Comparison of ENCODE assay signal across 12 cellular contexts in the genomic region with DNA sequence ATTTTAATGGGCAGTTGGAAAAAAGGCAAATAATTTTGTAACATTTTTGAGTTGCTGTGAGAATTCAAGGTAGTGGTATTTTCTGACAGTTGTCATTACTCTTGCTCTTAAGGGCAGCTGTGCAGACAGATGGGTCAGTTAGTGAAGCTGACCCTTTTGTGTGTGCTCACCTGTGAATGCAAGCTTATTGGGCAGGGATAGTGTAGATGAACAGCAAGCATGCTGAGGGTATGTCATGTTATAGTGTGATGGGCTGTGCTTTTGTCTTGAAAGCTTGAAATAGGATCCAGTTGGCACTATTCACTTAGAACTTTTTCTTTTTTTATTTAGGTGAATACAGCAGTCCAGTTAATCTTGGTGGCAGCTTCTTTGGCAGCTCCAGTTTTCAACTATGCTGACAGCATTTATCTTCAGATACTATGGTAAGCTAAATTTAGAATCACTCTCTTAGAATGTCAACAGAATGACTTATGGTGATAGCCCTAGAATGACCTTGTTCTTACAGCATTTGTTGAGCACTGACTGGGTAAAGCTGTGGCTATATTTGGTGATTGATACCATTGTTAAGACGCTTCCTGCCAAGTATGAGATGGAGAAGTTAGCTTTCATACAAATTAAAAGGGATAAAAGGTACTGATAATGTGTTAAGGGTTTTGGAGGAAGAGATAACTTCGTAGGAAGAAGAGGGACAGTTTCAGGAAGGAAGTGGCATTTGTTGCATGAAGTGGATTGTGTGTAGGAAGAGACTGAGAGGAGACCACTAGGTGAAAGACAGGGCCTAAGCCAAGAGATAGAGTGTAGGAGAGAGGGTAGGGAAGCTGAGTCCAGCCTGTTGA. TPM values are rescaled to one million over a fixed set of nuclear protein-coding genes. Genes with fewer than 3 reads are reported as not detected.
DNase-seq lines count a peak whose midpoint lies in the region; ATAC-seq and TF ChIP-seq lines count a peak whose summit lies in the region.
"Had no signal": no experiment of that assay in that cellular context is flagged by ENCODE, and none has a peak within 500 bp of the region (broad histone marks: within the 10 kb centered on the region; RNA-seq: fewer than 3 reads in every experiment).

No MANE protein-coding gene starts in this region.

- CTCF ChIA-PET in activated CD8-positive, alpha-beta T cell treated with anti-CD3 and anti-CD28 coated beads for 36 hours (lab: Charles Lee), result no interaction called here

- H3K27ac ChIP-seq in spleen (peak overlapping the region in 1 of 8 donors; percentile 30), upper lobe of right lung (no peak overlapping the region)
- H3K27ac ChIP-seq: uterus had no signal

- H3K36me3 ChIP-seq in spleen, result peaks cover 0 to 93% (median 59%) of the 10 kb centered on the region in 6 donors
- H3K36me3 ChIP-seq in upper lobe of right lung, result peaks cover 72% of the 10 kb centered on the region
- H3K36me3 ChIP-seq: uterus had no signal

- peak overlapping the region; percentile 38 to 47 for H3K27ac Mint-ChIP-seq in activated naive CD4-positive, alpha-beta T cell treated with anti-CD3 and anti-CD28 coated beads, Interleukin-2, amount 50 U/mL, for 72 hours
- peak overlapping the region; percentile 62 for H3K27ac Mint-ChIP-seq in activated CD8-positive, alpha-beta T cell treated with anti-CD3 and anti-CD28 coated beads for 36 hours
- H3K27ac Mint-ChIP-seq in stimulated activated naive CD8-positive, alpha-beta T cell treated with anti-CD3 and anti-CD28 coated beads, Interleukin-15, amount 100 ng/mL, for 72 hours, result peak overlapping the region; percentile 8 to 59

- H3K36me3 Mint-ChIP-seq in activated naive CD4-positive, alpha-beta T cell treated with anti-CD3 and anti-CD28 coated beads, Interleukin-2, amount 50 U/mL, for 72 hours, result peaks cover 5 to 6% of the 10 kb centered on the region in 2 donors
- H3K36me3 Mint-ChIP-seq in activated CD8-positive, alpha-beta T cell treated with anti-CD3 and anti-CD28 coated beads for 36 hours (ENCODE audit: low read depth), result peaks cover 35% of the 10 kb centered on the region

- DNase-seq in activated naive CD4-positive, alpha-beta T cell treated with anti-CD3 and anti-CD28 coated beads, Interleukin-2, amount 50 U/mL, for 72 hours (ENCODE audit: low spot score in 2 of 2), result no peak
- no peak for DNase-seq in activated naive CD4-positive, alpha-beta T cell treated with Interleukin-2 at 50 U/mL for 16 hours
- no peak for DNase-seq in activated CD8-positive, alpha-beta T cell treated with anti-CD3 and anti-CD28 coated beads for 36 hours
- no peak for DNase-seq in left cardiac atrium
- DNase-seq in stimulated activated naive CD8-positive, alpha-beta T cell treated with anti-CD3 and anti-CD28 coated beads, Interleukin-15, amount 100 ng/mL, for 72 hours, result no peak
- no peak for DNase-seq in spleen
- no peak for DNase-seq in upper lobe of right lung
- DNase-seq: AML-193, NCI-H1092, NCI-H69, uterus had no signal

- no peaks in the 10 kb centered on the region for H3K9me3 Mint-ChIP-seq in activated naive CD4-positive, alpha-beta T cell treated with anti-CD3 and anti-CD28 coated beads, Interleukin-2, amount 50 U/mL, for 72 hours
- no peaks in the 10 kb centered on the region for H3K9me3 Mint-ChIP-seq in activated CD8-positive, alpha-beta T cell treated with anti-CD3 and anti-CD28 coated beads for 36 hours
- no peaks in the 10 kb centered on the region for H3K9me3 Mint-ChIP-seq in stimulated activated naive CD8-positive, alpha-beta T cell treated with anti-CD3 and anti-CD28 coated beads, Interleukin-15, amount 100 ng/mL, for 72 hours

- no peak for TF ChIP-seq POLR2A in spleen (IDR thresholded peaks at IDR 0.05)

- H3K4me1 ChIP-seq in spleen (peaks cover 0 to 17% (median 6%) of the 10 kb centered on the region in 6 donors), upper lobe of right lung (peaks cover 12% of the 10 kb centered on the region)
- H3K4me1 ChIP-seq: uterus had no signal

- H3K4me3 ChIP-seq in spleen (no peak overlapping the region), upper lobe of right lung (no peak overlapping the region)
- H3K4me3 ChIP-seq: uterus had no signal

- H3K9me3 ChIP-seq in spleen (no peaks in the 10 kb centered on the region), upper lobe of right lung (no peaks in the 10 kb centered on the region)
- H3K9me3 ChIP-seq: uterus had no signal

- POLR2A ChIA-PET in activated CD8-positive, alpha-beta T cell treated with anti-CD3 and anti-CD28 coated beads for 36 hours (lab: Charles Lee), result no interaction called here

- 22 to 42% (median 26%) methylated on average over 2 of the region's 2 CpGs for WGBS in spleen, 5 donors

- TF ChIP-seq CTCF in activated CD8-positive, alpha-beta T cell treated with anti-CD3 and anti-CD28 coated beads for 36 hours (IDR thresholded peaks at IDR 0.05), result no peak
- TF ChIP-seq CTCF in spleen (IDR thresholded peaks at IDR 0.05 in 8 of 11, conservative IDR thresholded peaks at IDR 0.05 in 3 of 11) (no peak), upper lobe of right lung (IDR thresholded peaks at IDR 0.05) (no peak)

- H3K27me3 ChIP-seq in spleen (replicated peaks in 1 of 7), result no peaks in the 10 kb centered on the region
- H3K27me3 ChIP-seq in upper lobe of right lung, result no peaks in the 10 kb centered on the region
- H3K27me3 ChIP-seq: uterus had no signal

- no peak overlapping the region for H3K4me3 Mint-ChIP-seq in activated CD8-positive, alpha-beta T cell treated with anti-CD3 and anti-CD28 coated beads for 36 hours
- no peak overlapping the region for H3K4me3 Mint-ChIP-seq in stimulated activated naive CD8-positive, alpha-beta T cell treated with anti-CD3 and anti-CD28 coated beads, Interleukin-15, amount 100 ng/mL, for 72 hours

- intact Hi-C loops in activated CD8-positive, alpha-beta T cell treated with anti-CD3 and anti-CD28 coated beads for 36 hours (cut with micrococcal nuclease), result no loop called here
- intact Hi-C loops in left cardiac atrium (cut with DNase I) (loop anchor here in 1 of 2 donors (5.0 kb wide), 1 partner anchor 43 kb away; no protein-coding TSS in a partner anchor), spleen (cut with DNase I; ENCODE audit: low total_unique reads) (no loop called here), upper lobe of right lung (cut with DNase I) (no loop called here)

- H3K27me3 Mint-ChIP-seq in activated CD8-positive, alpha-beta T cell treated with anti-CD3 and anti-CD28 coated beads for 36 hours, result no peaks in the 10 kb centered on the region
- H3K27me3 Mint-ChIP-seq in stimulated activated naive CD8-positive, alpha-beta T cell treated with anti-CD3 and anti-CD28 coated beads, Interleukin-15, amount 100 ng/mL, for 72 hours, result no peaks in the 10 kb centered on the region

- no peak for ATAC-seq in activated naive CD4-positive, alpha-beta T cell treated with anti-CD3 and anti-CD28 coated beads, Interleukin-2, amount 50 U/mL, for 72 hours
- ATAC-seq in activated CD8-positive, alpha-beta T cell treated with anti-CD3 and anti-CD28 coated beads for 36 hours, result no peak
- ATAC-seq in left cardiac atrium, result peak; percentile 71 to 85
- ATAC-seq in stimulated activated naive CD8-positive, alpha-beta T cell treated with anti-CD3 and anti-CD28 coated beads, Interleukin-15, amount 100 ng/mL, for 72 hours, result no peak
- ATAC-seq in HG02885 (IDR thresholded peaks at IDR 0.05; ENCODE audit: poor library complexity, unreplicated experiment), result no peak
- no peak for ATAC-seq in upper lobe of right lung

- H3K4me1 Mint-ChIP-seq in activated CD8-positive, alpha-beta T cell treated with anti-CD3 and anti-CD28 coated beads for 36 hours (ENCODE audit: low read depth), result peaks cover 18% of the 10 kb centered on the region
- H3K4me1 Mint-ChIP-seq in stimulated activated naive CD8-positive, alpha-beta T cell treated with anti-CD3 and anti-CD28 coated beads, Interleukin-15, amount 100 ng/mL, for 72 hours, result peaks cover 6% of the 10 kb centered on the region

RNA-seq across cellular contexts. Expression of a gene that starts 19.5 kb away (rescaled TPM):
- not detected for total RNA-seq in activated naive CD4-positive, alpha-beta T cell treated with anti-CD3 and anti-CD28 coated beads, Interleukin-2, amount 50 U/mL, for 72 hours
- not detected for total RNA-seq in activated CD8-positive, alpha-beta T cell treated with anti-CD3 and anti-CD28 coated beads for 36 hours
- total RNA-seq in left cardiac atrium (1 to 10 TPM; 3.6 to 3.7 TPM), spleen (under 1 TPM in 2 of 7 donors, not detected in 5; 0.13 to 0.18 TPM), upper lobe of right lung (76.6 TPM)
- not detected for polyA plus RNA-seq in spleen

RNA-seq across cellular contexts. Expression of a gene that starts 28.4 kb away (rescaled TPM):
- 10 to 100 TPM; 18.6 to 59.3 TPM for total RNA-seq in activated naive CD4-positive, alpha-beta T cell treated with anti-CD3 and anti-CD28 coated beads, Interleukin-2, amount 50 U/mL, for 72 hours
- 10 to 100 TPM; 52.1 to 54.8 TPM for total RNA-seq in activated CD8-positive, alpha-beta T cell treated with anti-CD3 and anti-CD28 coated beads for 36 hours
- total RNA-seq in left cardiac atrium (10 to 100 TPM; 73.9 to 83.5 TPM), spleen (10 to 100 TPM; 15.6 to 30.5 (median 24.1) TPM), upper lobe of right lung (45.3 TPM)
- polyA plus RNA-seq in spleen, result 10 to 100 TPM; 40.6 to 43.1 (median 41.2) TPM

Comparison
In these comparisons a context has a peak if more than half of its experiments do, and no peak if none do; other contexts are left out.
1. ATAC-seq: peak in left cardiac atrium (2 of 2); none in activated naive CD4-positive, alpha-beta T cell treated with anti-CD3 and anti-CD28 coated beads, Interleukin-2, amount 50 U/mL, for 72 hours (0 of 2), activated CD8-positive, alpha-beta T cell treated with anti-CD3 and anti-CD28 coated beads for 36 hours (single experiment), stimulated activated naive CD8-positive, alpha-beta T cell treated with anti-CD3 and anti-CD28 coated beads, Interleukin-15, amount 100 ng/mL, for 72 hours (single experiment), HG02885 (single experiment) and upper lobe of right lung (single experiment).
2. RNA of a gene that starts 19.5 kb away (total RNA-seq): 76.6 TPM in upper lobe of right lung (single experiment); 3.6 to 3.7 TPM in left cardiac atrium, not detected in activated naive CD4-positive, alpha-beta T cell treated with anti-CD3 and anti-CD28 coated beads, Interleukin-2, amount 50 U/mL, for 72 hours, not detected in activated CD8-positive, alpha-beta T cell treated with anti-CD3 and anti-CD28 coated beads for 36 hours and 0.13 to 0.18 TPM in spleen; every median in the first group is over 10 times any median in the second.
3. Peak in every context shown above with its lines, with median percentiles within 50 percentile points of each other: H3K27ac Mint-ChIP-seq.